ENCODE assay signal across 12 cellular contexts in the genomic region with DNA sequence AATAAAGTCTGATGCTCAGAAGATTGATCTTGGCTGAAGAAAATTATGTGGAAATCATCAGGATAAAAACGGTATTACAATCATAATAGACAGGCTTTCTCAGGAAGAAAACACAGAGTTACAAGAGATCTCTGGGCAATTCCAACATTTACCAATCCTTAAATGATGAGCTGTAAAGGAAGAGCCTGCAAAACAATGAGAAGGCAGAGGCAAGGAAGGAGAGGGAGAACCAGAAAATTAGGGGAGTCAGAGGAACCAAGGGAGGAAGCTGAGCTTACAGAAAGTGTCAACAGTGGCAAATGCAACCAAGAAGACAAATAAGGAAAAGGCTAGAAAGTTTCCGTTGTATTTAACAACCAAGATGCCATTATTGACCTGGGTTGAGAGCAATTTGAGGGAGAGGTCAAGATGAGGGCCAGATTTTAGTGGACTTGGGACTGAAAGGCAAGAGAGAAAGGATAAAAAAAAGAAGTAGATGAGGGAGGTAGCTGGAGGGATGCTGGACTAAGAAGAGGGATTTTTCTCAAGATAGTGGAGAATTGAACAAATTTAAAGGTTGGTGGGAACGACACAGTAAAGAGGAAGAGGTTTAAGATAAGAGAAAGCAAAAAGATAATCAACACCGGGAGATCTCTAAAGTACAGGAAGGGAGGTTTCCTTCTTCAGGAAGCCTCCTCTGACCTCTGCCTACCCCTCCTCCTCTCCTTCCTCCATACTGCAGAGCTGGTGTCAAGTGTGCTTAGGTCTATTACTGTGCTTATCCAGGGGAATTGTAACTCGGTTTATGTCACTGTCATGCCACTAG.
DNase-seq lines count a peak whose midpoint lies in the region; ATAC-seq and TF ChIP-seq lines count a peak whose summit lies in the region.
"Had no signal": no experiment of that assay in that cellular context is flagged by ENCODE, and none has a peak within 500 bp of the region (broad histone marks: within the 10 kb centered on the region; RNA-seq: fewer than 3 reads in every experiment).

No MANE protein-coding gene starts in this region.

- POLR2A ChIA-PET in activated CD4-positive, alpha-beta T cell treated with anti-CD3 and anti-CD28 coated beads for 36 hours (lab: Charles Lee): interaction anchor here (1.0 kb wide), 1 partner anchor 10 kb away, joined by 5 read pairs; no protein-coding TSS in a partner anchor

- peaks cover 14% of the 10 kb centered on the region for H3K4me1 ChIP-seq in mesodermal cell (ENCODE audit: control insufficient read depth, insufficient read depth, low read length, poor library complexity, severe bottlenecking)
- H3K4me1 ChIP-seq in tibial nerve: peaks cover 0 to 21% (median 4%) of the 10 kb centered on the region in 4 donors
- H3K4me1 ChIP-seq: A549, colonic mucosa had no signal

- H3K4me3 ChIP-seq in mesodermal cell (ENCODE audit: extremely low read depth, insufficient read depth, low read length, poor library complexity, severe bottlenecking) (no peak overlapping the region), tibial nerve (no peak overlapping the region)
- H3K4me3 ChIP-seq: A549, colonic mucosa had no signal

- peaks cover 11% of the 10 kb centered on the region for H3K9me3 Mint-ChIP-seq in activated CD4-positive, alpha-beta T cell treated with anti-CD3 and anti-CD28 coated beads for 36 hours (ENCODE audit: low read depth)
- H3K9me3 Mint-ChIP-seq in activated T-helper 1 cell treated with anti-CD3 and anti-CD28 coated beads, Interleukin-12 subunit alpha, Interleukin-12 subunit beta, Interleukin-2, Interleukin-4 antibody, amounts not matched to agents 30 ng/mL and 10 ng/mL and 1 ng/mL, durations not matched to agents 14 hours and 24 hours and 36 hours: peaks cover 32% of the 10 kb centered on the region

- no peak for TF ChIP-seq CTCF in tibial nerve (IDR thresholded peaks at IDR 0.05)

- no peaks in the 10 kb centered on the region for H3K9me3 ChIP-seq in mesodermal cell (ENCODE audit: control insufficient read depth, low read length)
- no peaks in the 10 kb centered on the region for H3K9me3 ChIP-seq in tibial nerve
- H3K9me3 ChIP-seq: colonic mucosa had no signal

- CTCF ChIA-PET in activated CD4-positive, alpha-beta T cell treated with anti-CD3 and anti-CD28 coated beads for 36 hours (lab: Charles Lee): interaction anchor here (0.8 to 1.2 kb wide), 4 partner anchors 9 to 171 kb away, joined by 3 to 4 read pairs (median 4); no protein-coding TSS in a partner anchor

- no peaks in the 10 kb centered on the region for H3K27me3 ChIP-seq in tibial nerve
- H3K27me3 ChIP-seq: colonic mucosa had no signal

- H3K27me3 Mint-ChIP-seq in activated CD4-positive, alpha-beta T cell treated with anti-CD3 and anti-CD28 coated beads for 36 hours: no peaks in the 10 kb centered on the region
- H3K27me3 Mint-ChIP-seq in activated T-helper 1 cell treated with anti-CD3 and anti-CD28 coated beads, Interleukin-12 subunit alpha, Interleukin-12 subunit beta, Interleukin-2, Interleukin-4 antibody, amounts not matched to agents 30 ng/mL and 10 ng/mL and 1 ng/mL, durations not matched to agents 14 hours and 24 hours and 36 hours (ENCODE audit: insufficient read depth): no peaks in the 10 kb centered on the region

- H3K4me3 Mint-ChIP-seq in activated CD4-positive, alpha-beta T cell treated with anti-CD3 and anti-CD28 coated beads for 36 hours: peak overlapping the region; percentile 1
- H3K4me3 Mint-ChIP-seq in activated T-helper 1 cell treated with anti-CD3 and anti-CD28 coated beads, Interleukin-12 subunit alpha, Interleukin-12 subunit beta, Interleukin-2, Interleukin-4 antibody, amounts not matched to agents 30 ng/mL and 10 ng/mL and 1 ng/mL, durations not matched to agents 14 hours and 24 hours and 36 hours: peak overlapping the region; percentile 53

- peak overlapping the region; percentile 86 for H3K27ac Mint-ChIP-seq in activated CD4-positive, alpha-beta T cell treated with anti-CD3 and anti-CD28 coated beads for 36 hours
- H3K27ac Mint-ChIP-seq in activated T-helper 1 cell treated with anti-CD3 and anti-CD28 coated beads, Interleukin-12 subunit alpha, Interleukin-12 subunit beta, Interleukin-2, Interleukin-4 antibody, amounts not matched to agents 30 ng/mL and 10 ng/mL and 1 ng/mL, durations not matched to agents 14 hours and 24 hours and 36 hours: peak overlapping the region; percentile 82

- no peak for DNase-seq in activated CD4-positive, alpha-beta T cell treated with anti-CD3 and anti-CD28 coated beads for 36 hours
- DNase-seq in activated CD4-positive, alpha-beta T cell treated with anti-CD3 and anti-CD28 coated beads for 1 hour: no peak
- DNase-seq in KG1 (lab: John Stamatoyannopoulos, UW) (peak; percentile 18), NCI-H1417 treated with DMSO at 0.1 percent for 48 hours (lab: John Stamatoyannopoulos, UW) (no peak), tibial nerve (ENCODE audit: low spot score in 2 of 2) (no peak), DMS79 treated with DMSO at 0.1 percent for 48 hours (lab: John Stamatoyannopoulos, UW) (no peak)
- no peak for DNase-seq in activated T-helper 1 cell treated with anti-CD3 and anti-CD28 coated beads, Interleukin-12 subunit alpha, Interleukin-12 subunit beta, Interleukin-2, Interleukin-4 antibody, amounts not matched to agents 30 ng/mL and 10 ng/mL and 1 ng/mL, durations not matched to agents 14 hours and 24 hours and 36 hours (ENCODE audit: low spot score)
- DNase-seq: colonic mucosa, NCI-H526 had no signal

- no peak for TF ChIP-seq POLR2A in tibial nerve (IDR thresholded peaks at IDR 0.05)

- TF ChIP-seq EP300 in tibial nerve (IDR thresholded peaks at IDR 0.05): no peak

- peaks cover 73% of the 10 kb centered on the region for H3K4me1 Mint-ChIP-seq in activated CD4-positive, alpha-beta T cell treated with anti-CD3 and anti-CD28 coated beads for 36 hours
- H3K4me1 Mint-ChIP-seq in activated T-helper 1 cell treated with anti-CD3 and anti-CD28 coated beads, Interleukin-12 subunit alpha, Interleukin-12 subunit beta, Interleukin-2, Interleukin-4 antibody, amounts not matched to agents 30 ng/mL and 10 ng/mL and 1 ng/mL, durations not matched to agents 14 hours and 24 hours and 36 hours (ENCODE audit: low read depth): peaks cover 92% of the 10 kb centered on the region

- H3K27ac ChIP-seq in mesodermal cell (ENCODE audit: low read depth, low read length, severe bottlenecking) (peak overlapping the region; percentile 74), tibial nerve (no peak overlapping the region)
- H3K27ac ChIP-seq: A549, colonic mucosa had no signal

- peaks cover 10% of the 10 kb centered on the region for H3K36me3 Mint-ChIP-seq in activated CD4-positive, alpha-beta T cell treated with anti-CD3 and anti-CD28 coated beads for 36 hours (ENCODE audit: low read depth)
- peaks cover 30% of the 10 kb centered on the region for H3K36me3 Mint-ChIP-seq in activated T-helper 1 cell treated with anti-CD3 and anti-CD28 coated beads, Interleukin-12 subunit alpha, Interleukin-12 subunit beta, Interleukin-2, Interleukin-4 antibody, amounts not matched to agents 30 ng/mL and 10 ng/mL and 1 ng/mL, durations not matched to agents 14 hours and 24 hours and 36 hours (ENCODE audit: low read depth)

- H3K36me3 ChIP-seq in mesodermal cell (ENCODE audit: control insufficient read depth, insufficient read depth, low read length): no peaks in the 10 kb centered on the region
- no peaks in the 10 kb centered on the region for H3K36me3 ChIP-seq in tibial nerve
- H3K36me3 ChIP-seq: colonic mucosa had no signal

- intact Hi-C loops in activated CD4-positive, alpha-beta T cell treated with anti-CD3 and anti-CD28 coated beads for 36 hours (cut with DNase I, micrococcal nuclease): loop anchor here in 1 of 2 experiments (1.0 kb wide), 1 partner anchor 8 kb away; no protein-coding TSS in a partner anchor
- intact Hi-C loops in activated T-helper 1 cell treated with anti-CD3 and anti-CD28 coated beads, Interleukin-12 subunit alpha, Interleukin-12 subunit beta, Interleukin-2, Interleukin-4 antibody, amounts not matched to agents 30 ng/mL and 10 ng/mL and 1 ng/mL, durations not matched to agents 14 hours and 24 hours and 36 hours (cut with micrococcal nuclease): loop anchor here (1.0 kb wide), 1 partner anchor 9 kb away; no protein-coding TSS in a partner anchor

- no peak for ATAC-seq in activated CD4-positive, alpha-beta T cell treated with anti-CD3 and anti-CD28 coated beads for 36 hours
- ATAC-seq: A549, sciatic nerve had no signal

- WGBS in mesodermal cell (ENCODE audit: insufficient coverage in 2 of 2), 2 experiments: 56 to 87% methylated on average over 2 of the region's 5 CpGs
- WGBS in tibial nerve, 2 donors: 40 to 44% methylated on average over 5 of the region's 5 CpGs
